Comparison of ENCODE assay signal across 23 cellular contexts in the genomic region with DNA sequence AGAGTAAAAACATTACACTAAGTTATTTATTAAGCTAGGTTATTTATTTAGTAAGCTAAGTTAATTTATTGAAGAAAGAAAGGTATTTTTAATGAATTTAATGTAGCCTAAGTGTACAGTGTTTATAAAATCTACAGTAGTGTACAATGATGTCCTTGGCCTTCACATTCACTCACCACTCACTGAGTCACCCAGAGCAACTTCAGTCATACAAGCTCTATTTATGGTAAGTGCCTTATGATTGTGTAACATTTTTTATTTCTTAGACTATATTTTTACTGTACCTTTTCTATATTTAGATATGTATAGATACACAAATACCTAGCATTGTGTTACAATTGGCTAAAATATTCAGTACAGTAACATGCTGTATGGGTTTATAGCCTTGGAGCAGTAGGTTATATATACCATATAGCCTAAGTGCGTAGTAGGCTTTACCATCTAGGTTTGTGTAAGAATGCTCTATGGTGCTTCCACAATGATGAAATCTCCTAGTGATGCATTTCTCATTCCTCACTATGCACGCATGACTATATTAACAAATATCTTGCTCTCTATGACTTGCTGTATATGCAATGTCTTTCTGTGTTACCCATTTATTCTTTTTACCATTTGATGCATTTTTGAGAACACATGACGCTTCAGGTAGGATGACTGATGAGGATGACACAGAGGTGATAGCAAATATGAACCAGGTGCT.
"Had no signal": no experiment of that assay in that cellular context is flagged by ENCODE, and none has a peak within 500 bp of the region (broad histone marks: within the 10 kb centered on the region; RNA-seq: fewer than 3 reads in every experiment).

No MANE protein-coding gene starts in this region.

- ATAC-seq: left ventricle myocardium superior; lower lobe of right lung; mucosa of descending colon; natural killer cell treated with Interleukin-12 subunit alpha and Interleukin-12 subunit beta and Interleukin-15 and Interleukin-18, amount 100 ng/mL, for 72 hours; stimulated activated memory B cell treated with anti-CD40 and anti-IgM and Interleukin-4, amounts not matched to agents 10 μg/mL and 1 μg/mL and 100 μg/mL, for 72 hours; stimulated activated naive CD8-positive, alpha-beta T cell treated with anti-CD3 and anti-CD28 coated beads, Interleukin-15, Interleukin-2, amounts not matched to agents 100 U/mL and 50 U/mL, for 24 hours had no signal

- H3K27ac ChIP-seq: colonic mucosa, esophagus muscularis mucosa, lower lobe of right lung, neutrophil, parathyroid adenoma, sigmoid colon, skin epidermis, spleen, testis, tibial artery had no signal

- H3K4me1 ChIP-seq: colonic mucosa, esophagus muscularis mucosa, lower lobe of right lung, parathyroid adenoma, sigmoid colon, spleen, testis, tibial artery had no signal

- H3K9ac ChIP-seq: parathyroid adenoma had no signal

- H3K36me3 ChIP-seq: colonic mucosa, esophagus muscularis mucosa, lower lobe of right lung, neutrophil, sigmoid colon, spleen, tibial artery had no signal

- H3K27me3 ChIP-seq: colonic mucosa, esophagus muscularis mucosa, neutrophil, sigmoid colon, spleen, testis, tibial artery had no signal

- FAIRE-seq: keratinocyte had no signal

- H3K9me3 ChIP-seq: colonic mucosa, esophagus muscularis mucosa, lower lobe of right lung, neutrophil, sigmoid colon, spleen, testis, tibial artery had no signal

- DNase-seq: colonic mucosa; effector CD8-positive, alpha-beta T cell; endodermal cell; hypothalamus; immature natural killer cell; left ventricle myocardium superior; lower lobe of right lung; mucosa of descending colon; naive B cell; sigmoid colon; spleen; stimulated activated CD4-positive, alpha-beta T cell treated with anti-CD3 and anti-CD28 coated beads, Interleukin-4, amount 100 ng/mL, for 4 hours; stimulated activated naive CD8-positive, alpha-beta T cell treated with anti-CD3 and anti-CD28 coated beads, Interleukin-15, Interleukin-2, amounts not matched to agents 100 U/mL and 50 U/mL, for 24 hours; substantia nigra; testis; tibial artery had no signal

- H3K4me3 ChIP-seq: colonic mucosa, esophagus muscularis mucosa, lower lobe of right lung, mucosa of descending colon, sigmoid colon, skin epidermis, spleen, testis, tibial artery had no signal

- H2AFZ ChIP-seq: parathyroid adenoma had no signal
